ENCODE assay signal across 8 cellular contexts in genomic region chr12:53217049-53217929, GRCh38. TPM values are rescaled to one million over a fixed set of nuclear protein-coding genes. Genes with fewer than 3 reads are reported as not detected.
A peak's percentile ranks its signal among the peaks of the same experiment; 100 is the strongest.
DNase-seq lines count a peak whose midpoint lies in the region; ATAC-seq and TF ChIP-seq lines count a peak whose summit lies in the region.

No MANE protein-coding gene starts in this region.

- peaks cover 66% of the 10 kb centered on the region for H3K4me1 Mint-ChIP-seq in activated B cell treated with CpG ODN at 0.5 μM for 24 hours

- DNase-seq in activated B cell treated with CpG ODN at 0.5 μM for 24 hours (no peak), foreskin fibroblast (peak; percentile 74 to 82), skeletal muscle cell (ENCODE audit: low read depth) (no peak), DMS 273 (lab: John Stamatoyannopoulos, UW; ENCODE audit: unreplicated experiment) (no peak), NCI-H526 treated with DMSO at 0.1 percent for 48 hours (lab: John Stamatoyannopoulos, UW) (no peak), islet precursor cell (no peak)

- peaks cover 0 to 24% of the 10 kb centered on the region in 2 experiments; a peak in 1 of 3 replicates for H3K36me3 ChIP-seq in HEK293 (ENCODE audit: control insufficient read depth in 2 of 2, insufficient read depth in 1 of 2, low read length in 2 of 2)

- H3K9me3 ChIP-seq in HEK293 (ENCODE audit: control insufficient read depth, insufficient read depth, low read depth, low read length), result no peaks in the 10 kb centered on the region

- H3K27me3 Mint-ChIP-seq in activated B cell treated with CpG ODN at 0.5 μM for 24 hours, result no peaks in the 10 kb centered on the region

- H3K9me3 Mint-ChIP-seq in activated B cell treated with CpG ODN at 0.5 μM for 24 hours, result no peaks in the 10 kb centered on the region

- peaks cover 24% of the 10 kb centered on the region for H3K36me3 Mint-ChIP-seq in activated B cell treated with CpG ODN at 0.5 μM for 24 hours (ENCODE audit: low read depth)

- H3K4me1 ChIP-seq in HEK293 (ENCODE audit: control insufficient read depth, insufficient read depth, low read length), result peaks cover 3% of the 10 kb centered on the region

- H3K4me3 ChIP-seq in HEK293 (ENCODE audit: low read depth, low read length) (no peak overlapping the region), foreskin fibroblast (ENCODE audit: low read depth in 1 of 2, low read length in 2 of 2) (peak overlapping the region; percentile 69 to 99), skeletal muscle cell (ENCODE audit: low read depth, low read length) (peak overlapping the region; percentile 80)

- TF ChIP-seq CTCF in HEK293 (tag by site-specific recombination; IDR thresholded peaks at IDR 0.05) (no peak), activated B cell treated with CpG ODN at 0.5 μM for 24 hours (IDR thresholded peaks at IDR 0.05) (no peak), foreskin fibroblast (IDR thresholded peaks at IDR 0.05; ENCODE audit: low read depth, low read length) (no peak)

- CTCF ChIA-PET in HEK293 (lab: Yijun Ruan, JAX) (interaction anchor here (0.5 to 11.6 kb wide), 7 partner anchors 22 to 153 kb away, joined by 3 to 144 read pairs (median 4); partner anchors contain the start of genes AAAS and ESPL1), activated B cell treated with CpG ODN at 0.5 μM for 24 hours (lab: Charles Lee) (interaction anchor here (1.4 to 14.7 kb wide), 3 partner anchors 51 to 128 kb away, joined by 3 to 298 read pairs (median 16); partner anchors contain the start of genes ESPL1 and PFDN5)

- POLR2A ChIA-PET in HEK293 (lab: Yijun Ruan, JAX) (interaction anchor here (0.5 to 1.4 kb wide), 4 partner anchors 13 to 104 kb away, joined by 3 to 4 read pairs (median 4); partner anchors contain the start of genes AAAS, CSAD, ESPL1 and ZNF740), activated B cell treated with CpG ODN at 0.5 μM for 24 hours (lab: Charles Lee) (interaction anchor here (0.9 to 6.1 kb wide), 8 partner anchors 8 to 162 kb away, joined by 3 to 48 read pairs (median 6); partner anchors contain the start of genes AAAS, CSAD, ESPL1 and SP1)

- H3K27ac ChIP-seq in HEK293 (ENCODE audit: extremely low read depth, low read depth, low read length), result no peak overlapping the region

- peak overlapping the region; percentile 37 for H3K27ac Mint-ChIP-seq in activated B cell treated with CpG ODN at 0.5 μM for 24 hours

- H3K4me3 Mint-ChIP-seq in activated B cell treated with CpG ODN at 0.5 μM for 24 hours, result no peak overlapping the region

- intact Hi-C loops in activated B cell treated with CpG ODN at 0.5 μM for 24 hours (cut with micrococcal nuclease), result loop anchor here (10.0 kb wide), 1 partner anchor 288 kb away; the partner anchor contains the start of genes NPFF and TARBP2

- no peak for ATAC-seq in activated B cell treated with CpG ODN at 0.5 μM for 24 hours (ENCODE audit: low read depth)
- ATAC-seq in HG03457 (IDR thresholded peaks at IDR 0.05; ENCODE audit: unreplicated experiment), result no peak

TF ChIP-seq in HEK293, 187 proteins besides CTCF, POLR2A, EP300 and RAD21 (continues in another document):
- no peak for TF ChIP-seq YY1 (tag by site-specific recombination; IDR thresholded peaks at IDR 0.05)
- TF ChIP-seq ATF2 (tag by site-specific recombination; IDR thresholded peaks at IDR 0.05; ENCODE audit: low read depth), result no peak
- no peak for TF ChIP-seq ZBTB49 (tag by site-specific recombination; IDR thresholded peaks at IDR 0.05; ENCODE audit: low read depth)
- TF ChIP-seq ZNF701 (tag by site-specific recombination; IDR thresholded peaks at IDR 0.05), result no peak
- TF ChIP-seq AEBP2 (tag by site-specific recombination; IDR thresholded peaks at IDR 0.05; ENCODE audit: borderline replicate concordance), result no peak
- 0 out of 2 replicates have a peak, but pooled peaks have one; percentile 5 for TF ChIP-seq ZNF433 (tag by site-specific recombination; IDR thresholded peaks at IDR 0.05; ENCODE audit: low read depth)
- no peak for TF ChIP-seq PRDM1 (tag by site-specific recombination; IDR thresholded peaks at IDR 0.05)
- no peak for TF ChIP-seq ZNF521 (tag by site-specific recombination; IDR thresholded peaks at IDR 0.05)
- TF ChIP-seq ZNF362 (tag by site-specific recombination; IDR thresholded peaks at IDR 0.05), result no peak
- peak; percentile 14; the same call in 1 of the 2 replicates for TF ChIP-seq PATZ1 (tag by site-specific recombination; IDR thresholded peaks at IDR 0.05)
- no peak for TF ChIP-seq KLF10 (tag by site-specific recombination; IDR thresholded peaks at IDR 0.05)
- no peak for TF ChIP-seq ZNF488 (tag by site-specific recombination; IDR thresholded peaks at IDR 0.05)

RNA-seq across cellular contexts. Expression of gene ITGB7, which starts 10.2 kb away (rescaled TPM):
- total RNA-seq in activated B cell treated with CpG ODN at 0.5 μM for 24 hours, result 137 and 139 TPM in 2 replicates

RNA-seq across cellular contexts. Expression of gene RARG, which starts 14.7 kb away (rescaled TPM):
- total RNA-seq in activated B cell treated with CpG ODN at 0.5 μM for 24 hours, result 5.5 and 7.5 TPM in 2 replicates

RNA-seq across cellular contexts. Expression of gene CSAD, which starts 36.6 kb away (rescaled TPM):
- 25.7 and 34.6 TPM in 2 replicates for total RNA-seq in activated B cell treated with CpG ODN at 0.5 μM for 24 hours

RNA-seq across cellular contexts. Expression of gene ZNF740, which starts 36.8 kb away (rescaled TPM):
- total RNA-seq in activated B cell treated with CpG ODN at 0.5 μM for 24 hours, result 64.4 and 67.2 TPM in 2 replicates

RNA-seq across cellular contexts. Expression of gene ESPL1, which starts 50.8 kb away (rescaled TPM):
- 6.2 and 8.2 TPM in 2 replicates for total RNA-seq in activated B cell treated with CpG ODN at 0.5 μM for 24 hours

Comparison
In these comparisons a context has a peak if more than half of its experiments do, and no peak if none do; other contexts are left out.
1. DNase-seq: peak in foreskin fibroblast (2 of 2); none in activated B cell treated with CpG ODN at 0.5 μM for 24 hours (single experiment), skeletal muscle cell (single experiment), DMS 273 (single experiment), NCI-H526 treated with DMSO at 0.1 percent for 48 hours (single experiment) and islet precursor cell (single experiment).